ENCODE assay signal across 18 cellular contexts in genomic region chr11:44793350-44794090, GRCh38.
A peak's percentile ranks its signal among the peaks of the same experiment; 100 is the strongest.
DNase-seq lines count a peak whose midpoint lies in the region; ATAC-seq, FAIRE-seq and TF ChIP-seq lines count a peak whose summit lies in the region.
"Had no signal": no experiment of that assay in that cellular context is flagged by ENCODE, and none has a peak within 500 bp of the region (broad histone marks: within the 10 kb centered on the region; RNA-seq: fewer than 3 reads in every experiment).

No MANE protein-coding gene starts in this region.

- TF ChIP-seq EP300 in HepG2 (IDR thresholded peaks at IDR 0.05; ENCODE audit: low read depth in 2 of 2, low read length in 2 of 2) (no peak), HepG2 (CRISPR knock-in tag; IDR thresholded peaks at IDR 0.05; ENCODE audit: borderline replicate concordance) (no peak)

- ATAC-seq in HepG2 (no peak), right lobe of liver (no peak), GM19463 (IDR thresholded peaks at IDR 0.05; ENCODE audit: unreplicated experiment) (no peak)
- ATAC-seq: stimulated activated naive CD8-positive, alpha-beta T cell treated with anti-CD3 and anti-CD28 coated beads, Interleukin-15, Interleukin-2, amounts not matched to agents 100 U/mL and 50 U/mL, for 24 hours had no signal

- in situ Hi-C loops in HepG2 (cut with HindIII; ENCODE audit: extremely low pct_ligation_motif_present, low pct_unique_long_range_greater_than_20kb): no loop called here

- H3K36me3 ChIP-seq in HepG2 (replicated peaks in 1 of 2; ENCODE audit: control insufficient read depth in 1 of 2, insufficient read depth in 2 of 2, low read length in 2 of 2) (no peaks in the 10 kb centered on the region), right lobe of liver (no peaks in the 10 kb centered on the region), endodermal cell (ENCODE audit: control insufficient read depth, insufficient read depth, low read length) (no peaks in the 10 kb centered on the region), mesendoderm (ENCODE audit: control insufficient read depth, insufficient read depth, low read length) (no peaks in the 10 kb centered on the region)
- H3K36me3 ChIP-seq: neutrophil had no signal

- TF ChIP-seq CTCF in HepG2 (CRISPR knock-in tag; IDR thresholded peaks at IDR 0.05): no peak
- TF ChIP-seq CTCF in right lobe of liver (IDR thresholded peaks at IDR 0.05): no peak
- no peak for TF ChIP-seq CTCF in endodermal cell (conservative IDR thresholded peaks at IDR 0.05)

- WGBS in HepG2 (ENCODE audit: low lambda C conversion rate): 25% methylated on average over 14 of the region's 17 CpGs
- 59% methylated on average over 14 of the region's 17 CpGs for WGBS in right lobe of liver (ENCODE audit: insufficient coverage, low coverage, low lambda C conversion rate, missing lambda C conversion rate)
- 65 to 76% methylated on average over 8 to 16 of the region's 17 CpGs for WGBS in endodermal cell (ENCODE audit: insufficient coverage in 1 of 2, insufficient read length in 1 of 2), 2 experiments
- no CpG with 5 or more reads among the region's 17 CpGs for WGBS in mesendoderm (ENCODE audit: extremely low coverage, insufficient coverage, low lambda C conversion rate)

- H2BK5ac ChIP-seq in mesendoderm (ENCODE audit: low read length): no peak overlapping the region

- H3K4ac ChIP-seq in mesendoderm (ENCODE audit: low read depth, low read length): no peak overlapping the region

- BruUV-seq in HepG2 (replicated peaks; lab: Mats Ljungman, UMichigan): no TSS peak

- H3K36me3 Mint-ChIP-seq in endodermal cell (ENCODE audit: low read depth): no peaks in the 10 kb centered on the region
- H3K36me3 Mint-ChIP-seq: activated naive CD4-positive, alpha-beta T cell treated with anti-CD3 and anti-CD28 coated beads, Interleukin-2, amount 10 ng/mL, durations not matched to agents 7 days and 5 days had no signal

- H4K20me1 ChIP-seq in HepG2 (ENCODE audit: insufficient read depth, low read length): no peaks in the 10 kb centered on the region

- H3K4me3 ChIP-seq in HepG2 (replicated peaks in 1 of 3; ENCODE audit: insufficient read depth in 1 of 3, low read depth in 2 of 3, low read length in 3 of 3): no peak overlapping the region
- no peak overlapping the region for H3K4me3 ChIP-seq in right lobe of liver
- H3K4me3 ChIP-seq in endodermal cell (ENCODE audit: low read length): no peak overlapping the region
- no peak overlapping the region for H3K4me3 ChIP-seq in mesendoderm (ENCODE audit: low read length)
- H3K4me3 ChIP-seq: smooth muscle cell had no signal

- H2BK120ac ChIP-seq in mesendoderm (ENCODE audit: low read depth, low read length): no peak overlapping the region

- H3K9me3 ChIP-seq in HepG2 (ENCODE audit: low read length) (no peaks in the 10 kb centered on the region), right lobe of liver (no peaks in the 10 kb centered on the region), endodermal cell (ENCODE audit: control insufficient read depth, low read length) (no peaks in the 10 kb centered on the region)
- H3K9me3 ChIP-seq: neutrophil had no signal

- CTCF ChIA-PET in HepG2 (lab: Yijun Ruan, JAX; ENCODE audit: low intra/inter-chr PET ratio, low total read pairs): no interaction called here

- TF ChIP-seq POLR2A in HepG2 (IDR thresholded peaks at IDR 0.05; ENCODE audit: insufficient read depth in 1 of 2, low read depth in 2 of 2, low read length in 2 of 2) (no peak), right lobe of liver (IDR thresholded peaks at IDR 0.05) (no peak)

- no peak overlapping the region for H3K23ac ChIP-seq in mesendoderm (ENCODE audit: low read length)

- no peak overlapping the region for H3K18ac ChIP-seq in mesendoderm (ENCODE audit: low read length)

- no peaks in the 10 kb centered on the region for H3K4me1 ChIP-seq in HepG2 (ENCODE audit: insufficient read depth, low read length)
- no peaks in the 10 kb centered on the region for H3K4me1 ChIP-seq in right lobe of liver
- H3K4me1 ChIP-seq in endodermal cell (ENCODE audit: control insufficient read depth, insufficient read depth, low read length): peaks cover 9% of the 10 kb centered on the region
- peaks cover 3% of the 10 kb centered on the region for H3K4me1 ChIP-seq in mesendoderm (ENCODE audit: control insufficient read depth, low read depth, low read length)

- POLR2A ChIA-PET in HepG2 (lab: Yijun Ruan, JAX): no interaction called here

- no peak overlapping the region for H2BK15ac ChIP-seq in mesendoderm (replicated peaks; ENCODE audit: low read depth)

- no peak overlapping the region for H3K4me2 ChIP-seq in HepG2 (ENCODE audit: low read depth, low read length)
- no peak overlapping the region for H3K4me2 ChIP-seq in mesendoderm (ENCODE audit: low read length)
- H3K4me2 ChIP-seq: smooth muscle cell had no signal

- H2AFZ ChIP-seq in HepG2 (ENCODE audit: low read length): no peak overlapping the region

- no peak overlapping the region for H3K56ac ChIP-seq in mesendoderm (ENCODE audit: low read length)

- no peaks in the 10 kb centered on the region for H3K79me2 ChIP-seq in HepG2 (ENCODE audit: insufficient read depth, low read length)
- no peaks in the 10 kb centered on the region for H3K79me2 ChIP-seq in mesendoderm (ENCODE audit: control insufficient read depth, insufficient read depth, low read length)

- peaks cover 17% of the 10 kb centered on the region for H3K4me1 Mint-ChIP-seq in endodermal cell

- peaks cover 2% of the 10 kb centered on the region for H3K27me3 Mint-ChIP-seq in endodermal cell (ENCODE audit: insufficient read depth)
- H3K27me3 Mint-ChIP-seq: activated naive CD4-positive, alpha-beta T cell treated with anti-CD3 and anti-CD28 coated beads, Interleukin-2, amount 10 ng/mL, durations not matched to agents 7 days and 5 days had no signal

- H3K79me1 ChIP-seq in mesendoderm (ENCODE audit: low read length): peaks cover 3% of the 10 kb centered on the region

- TF ChIP-seq RAD21 in HepG2 (CRISPR knock-in tag; IDR thresholded peaks at IDR 0.05): no peak

- no peak overlapping the region for H4K5ac ChIP-seq in mesendoderm (ENCODE audit: low read length)

- H4K8ac ChIP-seq in mesendoderm (ENCODE audit: low read depth, low read length): no peak overlapping the region

- no peak overlapping the region for H3K27ac Mint-ChIP-seq in endodermal cell
- H3K27ac Mint-ChIP-seq: activated naive CD4-positive, alpha-beta T cell treated with anti-CD3 and anti-CD28 coated beads, Interleukin-2, amount 10 ng/mL, durations not matched to agents 7 days and 5 days; T-helper 1 cell treated with Interleukin-12 subunit alpha and Interleukin-12 subunit beta and Interleukin-4 antibody, amounts not matched to agents 30 μg/mL and 1 μg/mL, for 36 hours had no signal

- no peak overlapping the region for H2AK5ac ChIP-seq in mesendoderm (ENCODE audit: low read length)

- H3K27me3 ChIP-seq in HepG2 (ENCODE audit: control insufficient read depth in 1 of 2, insufficient read depth in 2 of 2, low read length in 2 of 2) (peaks cover 2 to 11% of the 10 kb centered on the region in 2 experiments; a peak in 2 of 5 replicates), right lobe of liver (no peaks in the 10 kb centered on the region), endodermal cell (ENCODE audit: control insufficient read depth, insufficient read depth, low read length, poor library complexity, severe bottlenecking) (no peaks in the 10 kb centered on the region), mesendoderm (ENCODE audit: insufficient read depth, low read length, poor library complexity) (no peaks in the 10 kb centered on the region)

- H3K9ac ChIP-seq in HepG2 (ENCODE audit: insufficient read depth, low read depth, low read length) (no peak overlapping the region), endodermal cell (ENCODE audit: extremely low read depth, low read length, poor library complexity, severe bottlenecking) (no peak overlapping the region), mesendoderm (ENCODE audit: low read length) (no peak overlapping the region)

- DNase-seq in HepG2 (ENCODE audit: low spot score) (no peak), right lobe of liver (no peak), endodermal cell (no peak), mesendoderm (peak; percentile 75), germinal center (ENCODE audit: low spot score) (no peak), EL (no peak)
- no peak for DNase-seq in activated CD8-positive, alpha-beta memory T cell treated with anti-CD3 and anti-CD28 coated beads, Interleukin-2, amount 50 U/mL, for 48 hours
- DNase-seq: activated CD4-positive, alpha-beta T cell treated with anti-CD3 and anti-CD28 coated beads for 1 hour; activated naive CD4-positive, alpha-beta T cell treated with anti-CD3 and anti-CD28 coated beads, Interleukin-2, amount 10 ng/mL, durations not matched to agents 7 days and 5 days; central memory CD4-positive, alpha-beta T cell; NCI-H1436; NCI-H526 treated with DMSO at 0.1 percent for 48 hours; stimulated activated naive CD8-positive, alpha-beta T cell treated with anti-CD3 and anti-CD28 coated beads, Interleukin-15, Interleukin-2, amounts not matched to agents 100 U/mL and 50 U/mL, for 24 hours had no signal

- H3K27ac ChIP-seq in HepG2 (ENCODE audit: extremely low read length, insufficient read depth, low read length): no peak overlapping the region
- H3K27ac ChIP-seq in right lobe of liver: no peak overlapping the region
- H3K27ac ChIP-seq in endodermal cell (ENCODE audit: low read depth, low read length): peak overlapping the region; percentile 33
- no peak overlapping the region for H3K27ac ChIP-seq in mesendoderm (ENCODE audit: low read depth, low read length)
- H3K27ac ChIP-seq: neutrophil had no signal

- no peaks in the 10 kb centered on the region for H3K9me3 Mint-ChIP-seq in endodermal cell
- H3K9me3 Mint-ChIP-seq: activated naive CD4-positive, alpha-beta T cell treated with anti-CD3 and anti-CD28 coated beads, Interleukin-2, amount 10 ng/mL, durations not matched to agents 7 days and 5 days; T-helper 1 cell treated with Interleukin-12 subunit alpha and Interleukin-12 subunit beta and Interleukin-4 antibody, amounts not matched to agents 30 μg/mL and 1 μg/mL, for 36 hours had no signal

- intact Hi-C loops in HepG2 (cut with micrococcal nuclease; ENCODE audit: unreplicated experiment) (no loop called here), right lobe of liver (cut with DNase I) (no loop called here)

- no peak overlapping the region for H3K4me3 Mint-ChIP-seq in endodermal cell
- H3K4me3 Mint-ChIP-seq: activated naive CD4-positive, alpha-beta T cell treated with anti-CD3 and anti-CD28 coated beads, Interleukin-2, amount 10 ng/mL, durations not matched to agents 7 days and 5 days; T-helper 1 cell treated with Interleukin-12 subunit alpha and Interleukin-12 subunit beta and Interleukin-4 antibody, amounts not matched to agents 30 μg/mL and 1 μg/mL, for 36 hours had no signal

- FAIRE-seq in HepG2 (lab: Jason Lieb, UNC): no peak
- FAIRE-seq: RCC 7860 had no signal

TF ChIP-seq in HepG2, 621 proteins besides CTCF, POLR2A, EP300 and RAD21 (continues in another document):
- TF ChIP-seq ZNF777 (CRISPR knock-in tag; IDR thresholded peaks at IDR 0.05): no peak
